In genomic region chr3:125414671-125415070, GRCh38 we compare ENCODE assay signal across 16 cellular contexts. TPM values are rescaled to one million over a fixed set of nuclear protein-coding genes. Genes with fewer than 3 reads are reported as not detected.
DNase-seq lines count a peak whose midpoint lies in the region; ATAC-seq and TF ChIP-seq lines count a peak whose summit lies in the region.
"Had no signal": no experiment of that assay in that cellular context is flagged by ENCODE, and none has a peak within 500 bp of the region (broad histone marks: within the 10 kb centered on the region; RNA-seq: fewer than 3 reads in every experiment).

No MANE protein-coding gene starts in this region.

- peak overlapping the region in 35 of 59 donors; percentile 1 to 73 (median 44) for H3K27ac ChIP-seq in dorsolateral prefrontal cortex
- H3K27ac ChIP-seq: 22Rv1; A549; BLaER1 treated with 17β-estradiol and CSF1 and Interleukin-3, amounts not matched to agents 10 nM and 100 nM; C4-2B had no signal

- no peak overlapping the region for H3K4me3 ChIP-seq in dorsolateral prefrontal cortex
- H3K4me3 ChIP-seq: A549; BLaER1 treated with 17β-estradiol and CSF1 and Interleukin-3, amounts not matched to agents 10 nM and 100 nM had no signal

- ATAC-seq in Right ventricle myocardium superior (ENCODE audit: poor library complexity) = no peak
- no peak for ATAC-seq in HG02938 (IDR thresholded peaks at IDR 0.05; ENCODE audit: unreplicated experiment)
- ATAC-seq: A549; CD8-positive, alpha-beta T cell had no signal

- peak; percentile 29 for DNase-seq in cardiac septum (ENCODE audit: low spot score)
- no peak for DNase-seq in Right ventricle myocardium superior
- peak in 5 of 10 donors; percentile 36 to 65 (median 44) for DNase-seq in dorsolateral prefrontal cortex
- no peak for DNase-seq in iPS-NIHi11 (ENCODE audit: low spot score)
- DNase-seq: AML-193; Caco-2; Calu3; CD4-positive, alpha-beta T cell; CD8-positive, alpha-beta T cell; DMS79 treated with DMSO at 0.1 percent for 48 hours; GF-D8 had no signal

- no peaks in the 10 kb centered on the region for H3K27me3 ChIP-seq in dorsolateral prefrontal cortex
- H3K27me3 ChIP-seq: BLaER1 treated with 17β-estradiol and CSF1 and Interleukin-3, amounts not matched to agents 10 nM and 100 nM had no signal

- TF ChIP-seq CTCF in dorsolateral prefrontal cortex (IDR thresholded peaks at IDR 0.05 in 54 of 56, conservative IDR thresholded peaks at IDR 0.05 in 2 of 56; ENCODE audit: low read depth in 1 of 56, partially characterized antibody in 56 of 56) = no peak

- intact Hi-C loops in cardiac septum (cut with DNase I) = no loop called here
- intact Hi-C loops in Right ventricle myocardium superior (cut with DNase I) = no loop called here
- intact Hi-C loops in dorsolateral prefrontal cortex (cut with DNase I) = no loop called here

RNA-seq across cellular contexts. Expression of gene ZNF148, which starts 39.5 kb away (rescaled TPM):
- total RNA-seq in cardiac septum (44.2 TPM), Right ventricle myocardium superior (45.2 TPM), dorsolateral prefrontal cortex (10 to 100 TPM; 55.2 to 94.4 (median 74.4) TPM)
